Comparison of ENCODE assay signal across 18 cellular contexts in genomic region chr2:237615631-237616249, GRCh38. TPM values are rescaled to one million over a fixed set of nuclear protein-coding genes. Genes with fewer than 3 reads are reported as not detected.
A peak's percentile ranks its signal among the peaks of the same experiment; 100 is the strongest.
DNase-seq lines count a peak whose midpoint lies in the region; ATAC-seq, FAIRE-seq and TF ChIP-seq lines count a peak whose summit lies in the region.
"Had no signal": no experiment of that assay in that cellular context is flagged by ENCODE, and none has a peak within 500 bp of the region (broad histone marks: within the 10 kb centered on the region; RNA-seq: fewer than 3 reads in every experiment).

No MANE protein-coding gene starts in this region.

- H4K20me1 ChIP-seq in H1 (replicated peaks in 1 of 2; ENCODE audit: control insufficient read depth in 1 of 2, insufficient read depth in 2 of 2, low read length in 2 of 2): no peaks in the 10 kb centered on the region

- H3K4me2 ChIP-seq in H1 (ENCODE audit: insufficient read depth in 1 of 2, low read depth in 2 of 2, low read length in 2 of 2): peak overlapping the region in 1 of 2 experiments; percentile 16; a peak in 1 of 4 replicates
- no peak overlapping the region for H3K4me2 ChIP-seq in mesenchymal stem cell (ENCODE audit: low read length, poor library complexity, severe bottlenecking)
- no peak overlapping the region for H3K4me2 ChIP-seq in neuronal stem cell (ENCODE audit: insufficient read depth, low read length, poor library complexity, severe bottlenecking)

- 92% methylated on average over 4 of the region's 4 CpGs; no CpG with 5 or more reads in 1 of the 2 experiments for WGBS in H1 (ENCODE audit: extremely low coverage in 1 of 2, insufficient coverage in 1 of 2, insufficient read length in 1 of 2, insufficient replicate concordance in 2 of 2, low coverage in 1 of 2, low lambda C conversion rate in 2 of 2, missing lambda C conversion rate in 1 of 2), 2 experiments
- 57% methylated on average over 4 of the region's 4 CpGs for WGBS in mesenchymal stem cell
- no CpG with 5 or more reads among the region's 4 CpGs for WGBS in neuronal stem cell (ENCODE audit: extremely low coverage in 2 of 2, insufficient read length in 2 of 2, insufficient replicate concordance in 1 of 2), 2 donors

- no peak overlapping the region for H3K14ac ChIP-seq in H1 (ENCODE audit: insufficient read length)
- H3K14ac ChIP-seq in mesenchymal stem cell (ENCODE audit: low read length in 2 of 2): peak overlapping the region in 1 of 2 experiments; percentile 48
- H3K14ac ChIP-seq in neuronal stem cell (ENCODE audit: low read length): no peak overlapping the region

- H3K23me2 ChIP-seq in H1 (ENCODE audit: low read depth, low read length): no peaks in the 10 kb centered on the region

- POLR2A ChIA-PET in H1 (lab: Charles Lee; ENCODE audit: partially characterized antibody): interaction anchor here (0.6 to 6.3 kb wide), 8 partner anchors 10 to 117 kb away, joined by 3 to 51 read pairs (median 18); partner anchors contain the start of genes LRRFIP1 and RAB17

- H4K5ac ChIP-seq in H1 (ENCODE audit: insufficient read length, low read depth, low read length): no peak overlapping the region

- no peak overlapping the region; the same call in 1 of the 2 replicates for H2BK15ac ChIP-seq in H1 (ENCODE audit: low read length)
- H2BK15ac ChIP-seq in mesenchymal stem cell (ENCODE audit: low read depth, poor library complexity, severe bottlenecking): no peak overlapping the region
- H2BK15ac ChIP-seq in neuronal stem cell (ENCODE audit: low read length): no peak overlapping the region

- peak overlapping the region; percentile 76 for H3K4me3 Mint-ChIP-seq in HFFc6
- H3K4me3 Mint-ChIP-seq: activated CD8-positive, alpha-beta T cell treated with anti-CD3 and anti-CD28 coated beads for 36 hours had no signal

- H3K27ac Mint-ChIP-seq in HFFc6: peak overlapping the region; percentile 94
- H3K27ac Mint-ChIP-seq: activated CD8-positive, alpha-beta T cell treated with anti-CD3 and anti-CD28 coated beads for 36 hours; T-helper 2 cell treated with Interferon-gamma antibody and Interleukin-4, amounts not matched to agents 5 μg/mL and 100 μg/mL, for 36 hours had no signal

- peak overlapping the region; percentile 74 for H2BK20ac ChIP-seq in H1 (ENCODE audit: low read length)

- H3K79me1 ChIP-seq in H1 (ENCODE audit: low read depth, low read length): no peaks in the 10 kb centered on the region
- H3K79me1 ChIP-seq in mesenchymal stem cell (replicated peaks; ENCODE audit: low read length, poor library complexity, severe bottlenecking): no peaks in the 10 kb centered on the region
- H3K79me1 ChIP-seq in neuronal stem cell (ENCODE audit: low read depth, low read length): no peaks in the 10 kb centered on the region

- H3K27ac ChIP-seq in H1 (ENCODE audit: low read depth, low read length): no peak overlapping the region
- no peak overlapping the region for H3K27ac ChIP-seq in mesenchymal stem cell (ENCODE audit: low read length, poor library complexity, severe bottlenecking)
- H3K27ac ChIP-seq in stomach smooth muscle (ENCODE audit: low read length): peak overlapping the region; percentile 67
- H3K27ac ChIP-seq in neuronal stem cell (replicated peaks; ENCODE audit: low read length): no peak overlapping the region

- H3K9me3 ChIP-seq in H1 (ENCODE audit: insufficient read depth in 2 of 2, low read depth in 1 of 2, low read length in 1 of 2) (no peaks in the 10 kb centered on the region), mesenchymal stem cell (ENCODE audit: control insufficient read depth, low read length) (no peaks in the 10 kb centered on the region), stomach smooth muscle (ENCODE audit: control insufficient read depth in 2 of 2, low read length in 2 of 2) (no peaks in the 10 kb centered on the region), neuronal stem cell (replicated peaks in 1 of 2; ENCODE audit: control insufficient read depth in 2 of 2, insufficient read depth in 1 of 2, low read depth in 1 of 2, low read length in 2 of 2) (no peaks in the 10 kb centered on the region)

- no peak for TF ChIP-seq POLR2A in H1 (IDR thresholded peaks at IDR 0.05; ENCODE audit: control extremely low read depth in 1 of 2, low read depth in 2 of 2, low read length in 2 of 2)

- H3K79me2 ChIP-seq in H1 (ENCODE audit: control insufficient read depth in 1 of 2, insufficient read depth in 2 of 2, low read length in 2 of 2): no peaks in the 10 kb centered on the region

- H3K4me3 ChIP-seq in H1 (ENCODE audit: extremely low read depth in 1 of 4, insufficient read depth in 2 of 4, low read depth in 3 of 4, low read length in 4 of 4) (no peak overlapping the region), mesenchymal stem cell (ENCODE audit: insufficient read depth in 1 of 2, low read depth in 1 of 2, low read length in 2 of 2) (peak overlapping the region in 1 of 2 experiments; percentile 32), stomach smooth muscle (ENCODE audit: low read length in 2 of 2) (peak overlapping the region in 1 of 2 donors; percentile 40), neuronal stem cell (ENCODE audit: low read length in 2 of 2) (no peak overlapping the region)

- no peak overlapping the region for H3K56ac ChIP-seq in H1 (replicated peaks; ENCODE audit: insufficient read length, low read depth, low read length)

- FAIRE-seq in H1 (lab: Jason Lieb, UNC): no peak

- peak overlapping the region; percentile 20 for H4K91ac ChIP-seq in H1 (replicated peaks; ENCODE audit: insufficient read length, low read length)
- peak overlapping the region; percentile 79 for H4K91ac ChIP-seq in mesenchymal stem cell (ENCODE audit: low read length)
- H4K91ac ChIP-seq in neuronal stem cell (ENCODE audit: low read depth, low read length, poor library complexity): no peak overlapping the region

- no peaks in the 10 kb centered on the region for H3K9me3 Mint-ChIP-seq in HFFc6
- H3K9me3 Mint-ChIP-seq: activated CD8-positive, alpha-beta T cell treated with anti-CD3 and anti-CD28 coated beads for 36 hours; T-helper 2 cell treated with Interferon-gamma antibody and Interleukin-4, amounts not matched to agents 5 μg/mL and 100 μg/mL, for 36 hours had no signal

- no peak for ATAC-seq in GM21423 (IDR thresholded peaks at IDR 0.05; ENCODE audit: unreplicated experiment)
- ATAC-seq: activated CD8-positive, alpha-beta T cell treated with anti-CD3 and anti-CD28 coated beads for 36 hours had no signal

- CTCF ChIA-PET in H1 (lab: Charles Lee; ENCODE audit: partially characterized antibody): interaction anchor here (0.5 to 4.4 kb wide), 10 partner anchors 9 to 46 kb away, joined by 3 to 63 read pairs (median 10); no protein-coding TSS in a partner anchor

- peaks cover 57% of the 10 kb centered on the region for H3K4me1 Mint-ChIP-seq in HFFc6 (ENCODE audit: low read depth)

- TF ChIP-seq EP300 in H1 (IDR thresholded peaks at IDR 0.05; ENCODE audit: borderline replicate concordance in 1 of 2, low read depth in 2 of 2, low read length in 2 of 2): no peak

- DNase-seq in HFFc6: no peak
- DNase-seq in H1 (ENCODE audit: low read depth in 1 of 2, low spot score in 2 of 2): no peak
- no peak for DNase-seq in mesenchymal stem cell
- DNase-seq in HuH-7 (ENCODE audit: low spot score): no peak
- no peak for DNase-seq in neuronal stem cell (ENCODE audit: low spot score)
- DNase-seq in activated CD8-positive, alpha-beta memory T cell treated with anti-CD3 and anti-CD28 coated beads, Interleukin-2, amount 50 U/mL, for 48 hours: no peak
- DNase-seq: activated CD8-positive, alpha-beta T cell treated with anti-CD3 and anti-CD28 coated beads for 36 hours; activated naive CD4-positive, alpha-beta T cell treated with anti-CD3 and anti-CD28 coated beads, Interleukin-2, amount 50 U/mL, for 16 hours; C1 segment of cervical spinal cord; GDM1 had no signal

- H3K4ac ChIP-seq in H1 (replicated peaks; ENCODE audit: insufficient read length, low read depth, low read length): no peak overlapping the region
- H3K4ac ChIP-seq in mesenchymal stem cell (ENCODE audit: low read depth in 1 of 2, low read length in 2 of 2): peak overlapping the region; percentile 69 to 77
- no peak overlapping the region for H3K4ac ChIP-seq in neuronal stem cell (ENCODE audit: low read length)

- TF ChIP-seq CTCF in HFFc6 (IDR thresholded peaks at IDR 0.05): no peak
- no peak for TF ChIP-seq CTCF in H1 (IDR thresholded peaks at IDR 0.05; ENCODE audit: control extremely low read depth in 1 of 3, insufficient read depth in 1 of 3, low read depth in 1 of 3, low read length in 3 of 3)

- H3K9ac ChIP-seq in H1 (replicated peaks in 1 of 4; ENCODE audit: extremely low read depth in 1 of 4, low read depth in 3 of 4, low read length in 3 of 4) (no peak overlapping the region), mesenchymal stem cell (ENCODE audit: low read length) (peak overlapping the region; percentile 81), stomach smooth muscle (ENCODE audit: low read length in 2 of 2) (peak overlapping the region in 1 of 2 donors; percentile 13), neuronal stem cell (ENCODE audit: low read depth, low read length, poor library complexity) (no peak overlapping the region)

- H3K27me3 ChIP-seq in H1 (replicated peaks in 1 of 4; ENCODE audit: control insufficient read depth in 3 of 4, extremely low read depth in 1 of 4, insufficient read depth in 3 of 4, low read length in 3 of 4) (no peaks in the 10 kb centered on the region; a peak in 1 of 7 replicates), mesenchymal stem cell (ENCODE audit: control insufficient read depth in 1 of 2, insufficient read depth in 1 of 2, low read length in 2 of 2) (no peaks in the 10 kb centered on the region), stomach smooth muscle (ENCODE audit: control insufficient read depth in 1 of 2, insufficient read depth in 2 of 2, low read length in 2 of 2) (no peaks in the 10 kb centered on the region), neuronal stem cell (ENCODE audit: control insufficient read depth in 3 of 3, insufficient read depth in 3 of 3, low read depth in 1 of 3, low read length in 3 of 3) (peaks cover 0 to 5% (median 0%) of the 10 kb centered on the region in 3 experiments)

- H2BK5ac ChIP-seq in H1 (ENCODE audit: low read depth, low read length) (peak overlapping the region; percentile 97; the same call in 1 of the 2 replicates), mesenchymal stem cell (ENCODE audit: low read depth, low read length, poor library complexity, severe bottlenecking) (no peak overlapping the region), neuronal stem cell (ENCODE audit: low read length) (no peak overlapping the region)

- H2BK12ac ChIP-seq in H1 (ENCODE audit: low read depth, low read length): peak overlapping the region; percentile 89
- H2BK12ac ChIP-seq in mesenchymal stem cell (ENCODE audit: low read length in 2 of 2): peak overlapping the region in 1 of 2 experiments; percentile 47
- no peak overlapping the region for H2BK12ac ChIP-seq in neuronal stem cell (ENCODE audit: low read length)

- H2AFZ ChIP-seq in H1 (ENCODE audit: low read length): no peak overlapping the region
- peak overlapping the region; percentile 31 for H2AFZ ChIP-seq in mesenchymal stem cell (ENCODE audit: low read depth, low read length)
- no peak overlapping the region for H2AFZ ChIP-seq in neuronal stem cell (ENCODE audit: low read length)

- no peak for TF ChIP-seq RAD21 in H1 (IDR thresholded peaks at IDR 0.05 in 1 of 2, conservative IDR thresholded peaks at IDR 0.05 in 1 of 2; ENCODE audit: low read depth in 2 of 2, low read length in 2 of 2)

- H3K27me3 Mint-ChIP-seq in HFFc6 (ENCODE audit: insufficient read depth): peaks cover 3% of the 10 kb centered on the region; the same call in 1 of the 2 replicates
- H3K27me3 Mint-ChIP-seq: activated CD8-positive, alpha-beta T cell treated with anti-CD3 and anti-CD28 coated beads for 36 hours had no signal

- peak overlapping the region; percentile 24 for H2BK120ac ChIP-seq in H1 (replicated peaks; ENCODE audit: low read depth, low read length)
- H2BK120ac ChIP-seq in mesenchymal stem cell (ENCODE audit: low read depth, low read length): peak overlapping the region; percentile 50
- no peak overlapping the region for H2BK120ac ChIP-seq in neuronal stem cell (ENCODE audit: low read depth, low read length)

- peak overlapping the region; percentile 91 for H2AK5ac ChIP-seq in H1 (ENCODE audit: low read depth, low read length)
- peak overlapping the region; percentile 36 for H2AK5ac ChIP-seq in mesenchymal stem cell (ENCODE audit: low read length, severe bottlenecking)
- H2AK5ac ChIP-seq in neuronal stem cell (ENCODE audit: low read depth, low read length): no peak overlapping the region

- no peaks in the 10 kb centered on the region; the same call in 1 of the 2 replicates for H3K36me3 Mint-ChIP-seq in HFFc6 (ENCODE audit: low read depth)

- no peaks in the 10 kb centered on the region for H3K36me3 ChIP-seq in H1 (ENCODE audit: control insufficient read depth in 2 of 4, insufficient read depth in 4 of 4, low read length in 3 of 4)
- H3K36me3 ChIP-seq in mesenchymal stem cell (ENCODE audit: control insufficient read depth in 1 of 2, insufficient read depth in 2 of 2, low read depth in 1 of 2, low read length in 2 of 2): no peaks in the 10 kb centered on the region
- no peaks in the 10 kb centered on the region for H3K36me3 ChIP-seq in stomach smooth muscle (ENCODE audit: control insufficient read depth in 2 of 2, insufficient read depth in 2 of 2, low read length in 2 of 2)
- H3K36me3 ChIP-seq in neuronal stem cell (replicated peaks in 1 of 2; ENCODE audit: control insufficient read depth in 2 of 2, insufficient read depth in 2 of 2, low read length in 2 of 2): no peaks in the 10 kb centered on the region

- H3K4me1 ChIP-seq in H1 (replicated peaks in 1 of 4; ENCODE audit: control insufficient read depth in 3 of 4, insufficient read depth in 4 of 4, low read length in 3 of 4) (peaks cover 9 to 21% (median 17%) of the 10 kb centered on the region in 4 experiments), mesenchymal stem cell (ENCODE audit: control insufficient read depth, insufficient read depth, low read depth, low read length) (peaks cover 13% of the 10 kb centered on the region), stomach smooth muscle (ENCODE audit: control insufficient read depth, insufficient read depth, low read length) (peaks cover 46% of the 10 kb centered on the region), neuronal stem cell (ENCODE audit: control insufficient read depth in 2 of 2, insufficient read depth in 1 of 2, low read depth in 1 of 2, low read length in 2 of 2) (peaks cover 5 to 20% of the 10 kb centered on the region in 2 donors)

- H4K8ac ChIP-seq in H1 (ENCODE audit: extremely low read depth, insufficient read depth, low read length) (no peak overlapping the region), mesenchymal stem cell (ENCODE audit: low read length) (peak overlapping the region; percentile 62), neuronal stem cell (ENCODE audit: low read depth, low read length) (no peak overlapping the region)

- H3K23ac ChIP-seq in H1 (ENCODE audit: insufficient read length) (no peak overlapping the region), mesenchymal stem cell (ENCODE audit: low read length in 2 of 2) (no peak overlapping the region), neuronal stem cell (ENCODE audit: low read depth, low read length, poor library complexity) (no peak overlapping the region)

- H3K18ac ChIP-seq in H1 (ENCODE audit: extremely low read depth, low read length): peak overlapping the region; percentile 68
- peak overlapping the region; percentile 41 to 47 for H3K18ac ChIP-seq in mesenchymal stem cell (ENCODE audit: low read depth in 1 of 2, low read length in 2 of 2)
- H3K18ac ChIP-seq in neuronal stem cell (ENCODE audit: low read length): no peak overlapping the region

RNA-seq across cellular contexts. Expression of gene LRRFIP1, which starts 11.6 kb away (rescaled TPM):
- total RNA-seq in HFFc6 (2021; fragmentation: NEBNext Ultra II Directional; extraction: Animal tissue kit (Norgen Biotek cat#: 25700)): 100 to 1,000 TPM in 4 of 6 experiments, 10 to 100 TPM in 2; 90.6 to 107 (median 102) TPM
- 68.6 and 75.8 TPM in 2 replicates for total RNA-seq in H1 (2021; fragmentation: NEBNext Ultra II Directional; extraction: Animal tissue kit (Norgen Biotek cat#: 25700))
- 12.1 and 13.8 TPM in 2 replicates for polyA plus RNA-seq in H1 (2011; rRNA removed)
- 25.4 TPM for polyA plus RNA-seq in H1 (2011; cell fraction: cytosol; rRNA removed)
- polyA plus RNA-seq in H1 (2011; cell fraction: nucleus; rRNA removed): 26.6 TPM
- polyA plus RNA-seq in H1 (2012, experiment 1 of 2): 33.6 to 61.3 TPM (median 38.1 TPM) in 4 replicates
- polyA plus RNA-seq in H1 (2012, experiment 2 of 2): 4.3 TPM
- 98.5 TPM for polyA plus RNA-seq in H1 (2013, experiment 1 of 2)
- 87.2 TPM for polyA plus RNA-seq in H1 (2013, experiment 2 of 2)
- polyA minus RNA-seq in H1 (2011; rRNA and poly(A)+ RNA removed): 18.7 and 22.1 TPM in 2 replicates
- polyA minus RNA-seq in H1 (2011; cell fraction: cytosol; rRNA and poly(A)+ RNA removed): 18.1 TPM
- polyA minus RNA-seq in H1 (2011; cell fraction: nucleus; rRNA and poly(A)+ RNA removed): 46.1 TPM
- 111 TPM for polyA plus RNA-seq in mesenchymal stem cell (2013, experiment 1 of 2)
- 106 TPM for polyA plus RNA-seq in mesenchymal stem cell (2013, experiment 2 of 2)
- polyA plus RNA-seq in neuronal stem cell (2013, experiment 1 of 2): 30.3 TPM
- polyA plus RNA-seq in neuronal stem cell (2013, experiment 2 of 2): 33.9 TPM

RNA-seq across cellular contexts. Expression of gene RAB17, which starts 25.2 kb away (rescaled TPM):
- total RNA-seq in HFFc6 (2021; fragmentation: NEBNext Ultra II Directional; extraction: Animal tissue kit (Norgen Biotek cat#: 25700)): under 1 TPM in 4 of 6 experiments, not detected in 2; 0.13 to 0.36 (median 0.25) TPM
- total RNA-seq in H1 (2021; fragmentation: NEBNext Ultra II Directional; extraction: Animal tissue kit (Norgen Biotek cat#: 25700)): 83.4 and 83.8 TPM in 2 replicates
- polyA plus RNA-seq in H1 (2011; rRNA removed): 42.6 and 61.3 TPM in 2 replicates
- polyA plus RNA-seq in H1 (2011; cell fraction: cytosol; rRNA removed): 101 TPM
- 167 TPM for polyA plus RNA-seq in H1 (2011; cell fraction: nucleus; rRNA removed)
- polyA plus RNA-seq in H1 (2012, experiment 1 of 2): 84.7 to 102 TPM (median 94.1 TPM) in 4 replicates
- 63.0 TPM for polyA plus RNA-seq in H1 (2012, experiment 2 of 2)
- polyA plus RNA-seq in H1 (2013, experiment 1 of 2): 232 TPM
- polyA plus RNA-seq in H1 (2013, experiment 2 of 2): 228 TPM
- polyA minus RNA-seq in H1 (2011; rRNA and poly(A)+ RNA removed): 46.1 and 50.2 TPM in 2 replicates
- polyA minus RNA-seq in H1 (2011; cell fraction: cytosol; rRNA and poly(A)+ RNA removed): 25.8 TPM
- 47.1 TPM for polyA minus RNA-seq in H1 (2011; cell fraction: nucleus; rRNA and poly(A)+ RNA removed)
- 0.11 TPM for polyA plus RNA-seq in mesenchymal stem cell (2013, experiment 1 of 2)
- 0.11 TPM for polyA plus RNA-seq in mesenchymal stem cell (2013, experiment 2 of 2)
- 0.15 TPM for polyA plus RNA-seq in neuronal stem cell (2013, experiment 1 of 2)
- polyA plus RNA-seq in neuronal stem cell (2013, experiment 2 of 2): not detected

RNA-seq across cellular contexts. Expression of gene PRLH, which starts 49.4 kb away (rescaled TPM):
- total RNA-seq in HFFc6 (2021; fragmentation: NEBNext Ultra II Directional; extraction: Animal tissue kit (Norgen Biotek cat#: 25700)): not detected
- not detected in 2 replicates for total RNA-seq in H1 (2021; fragmentation: NEBNext Ultra II Directional; extraction: Animal tissue kit (Norgen Biotek cat#: 25700))
- polyA plus RNA-seq in H1 (2011; rRNA removed): not detected in 2 replicates
- polyA plus RNA-seq in H1 (2011; cell fraction: cytosol; rRNA removed): not detected
- not detected for polyA plus RNA-seq in H1 (2011; cell fraction: nucleus; rRNA removed)
- polyA plus RNA-seq in H1 (2012, experiment 1 of 2): not detected in 4 replicates
- not detected for polyA plus RNA-seq in H1 (2012, experiment 2 of 2)
- not detected for polyA plus RNA-seq in H1 (2013, experiment 1 of 2)
- not detected for polyA plus RNA-seq in H1 (2013, experiment 2 of 2)
- not detected in 2 replicates for polyA minus RNA-seq in H1 (2011; rRNA and poly(A)+ RNA removed)
- not detected for polyA minus RNA-seq in H1 (2011; cell fraction: cytosol; rRNA and poly(A)+ RNA removed)
- not detected for polyA minus RNA-seq in H1 (2011; cell fraction: nucleus; rRNA and poly(A)+ RNA removed)
- not detected for polyA plus RNA-seq in mesenchymal stem cell (2013, experiment 1 of 2)
- polyA plus RNA-seq in mesenchymal stem cell (2013, experiment 2 of 2): not detected
- not detected for polyA plus RNA-seq in neuronal stem cell (2013, experiment 1 of 2)
- not detected for polyA plus RNA-seq in neuronal stem cell (2013, experiment 2 of 2)
- total RNA-seq: activated CD8-positive, alpha-beta T cell treated with anti-CD3 and anti-CD28 coated beads for 36 hours; dermis microvascular lymphatic vessel endothelial cell; glomerular endothelial cell; liver; PC-3; renal cortical epithelial cell had no signal
- polyA plus RNA-seq: liver had no signal

Comparison
In these comparisons a context has a peak if more than half of its experiments do, and no peak if none do; other contexts are left out.
1. H3K4ac ChIP-seq: peak in mesenchymal stem cell (2 of 2); none in H1 (single experiment) and neuronal stem cell (single experiment).
2. RNA of gene RAB17, which starts 25.2 kb away (total RNA-seq): 83.4 to 83.8 TPM in H1; 0.13 to 0.36 TPM in HFFc6; every median in the first group is over 10 times any median in the second.